ENCODE assay signal across 14 cellular contexts in the genomic region with DNA sequence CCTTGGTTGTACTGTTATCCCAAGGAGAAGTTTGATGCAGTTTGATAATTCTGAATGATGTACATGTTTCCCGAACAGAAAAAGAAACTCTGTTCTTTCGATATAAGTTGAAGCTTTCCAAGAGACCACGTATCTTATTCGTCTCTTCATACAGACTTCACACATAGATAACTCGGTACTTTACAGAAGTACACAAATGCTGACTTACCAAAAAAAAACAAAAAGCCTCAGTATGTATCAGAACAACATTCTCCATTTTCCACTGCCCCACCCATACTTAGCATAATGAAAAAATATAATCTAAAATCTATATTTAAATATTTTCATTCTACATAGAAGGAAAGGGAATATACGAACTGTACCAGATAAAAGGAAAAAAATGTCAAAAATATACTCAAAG. TPM values are rescaled to one million over a fixed set of nuclear protein-coding genes. Genes with fewer than 3 reads are reported as not detected.
DNase-seq lines count a peak whose midpoint lies in the region; ATAC-seq and TF ChIP-seq lines count a peak whose summit lies in the region.
"Had no signal": no experiment of that assay in that cellular context is flagged by ENCODE, and none has a peak within 500 bp of the region (broad histone marks: within the 10 kb centered on the region; RNA-seq: fewer than 3 reads in every experiment).

No MANE protein-coding gene starts in this region.

- no peaks in the 10 kb centered on the region for H3K27me3 ChIP-seq in left ventricle myocardium inferior (ENCODE audit: low read depth)
- no peaks in the 10 kb centered on the region for H3K27me3 ChIP-seq in testis
- no peaks in the 10 kb centered on the region for H3K27me3 ChIP-seq in ascending aorta

- no peak for ATAC-seq in left cardiac atrium
- ATAC-seq in T-cell (replicated peaks in 1 of 4) = no peak

- CTCF ChIA-PET in T-cell (lab: Charles Lee) = no interaction called here

- H3K4me1 Mint-ChIP-seq in T-cell (peaks cover 74 to 79% (median 78%) of the 10 kb centered on the region in 3 donors), immature natural killer cell (peaks cover 64 to 74% of the 10 kb centered on the region in 2 donors)

- WGBS in testis, 2 donors = 36 to 44% methylated on average over 6 of the region's 6 CpGs

- H3K36me3 Mint-ChIP-seq in T-cell (peaks cover 3% of the 10 kb centered on the region), immature natural killer cell (peaks cover 0 to 3% (median 0%) of the 10 kb centered on the region in 3 donors)

- H3K27me3 Mint-ChIP-seq in T-cell (no peaks in the 10 kb centered on the region), immature natural killer cell (ENCODE audit: low read depth in 3 of 3) (peaks cover 7 to 21% (median 21%) of the 10 kb centered on the region in 3 donors)

- peak overlapping the region; percentile 95 for H3K4me3 ChIP-seq in left ventricle myocardium inferior
- no peak overlapping the region for H3K4me3 ChIP-seq in testis
- H3K4me3 ChIP-seq in ascending aorta = no peak overlapping the region

- POLR2A ChIA-PET in T-cell (lab: Charles Lee) = no interaction called here

- no peak overlapping the region for H3K27ac ChIP-seq in left ventricle myocardium inferior (replicated peaks)
- peak overlapping the region; percentile 95 to 96 for H3K27ac ChIP-seq in testis
- no peak overlapping the region for H3K27ac ChIP-seq in ascending aorta
- H3K27ac ChIP-seq: coronary artery had no signal

- no peak for DNase-seq in left ventricle myocardium inferior
- no peak for DNase-seq in left cardiac atrium
- no peak for DNase-seq in T-cell
- no peak for DNase-seq in immature natural killer cell
- DNase-seq in testis = no peak
- no peak for DNase-seq in EL
- no peak for DNase-seq in ascending aorta (ENCODE audit: low spot score in 2 of 2)
- DNase-seq in Kasumi-1 (lab: John Stamatoyannopoulos, UW) = no peak
- DNase-seq: activated effector memory CD4-positive, alpha-beta T cell treated with Interleukin-2 at 50 U/mL for 16 hours; head of caudate nucleus; midbrain; NCI-H1436; stimulated activated CD8-positive, alpha-beta memory T cell treated with anti-CD3 and anti-CD28 coated beads, Interleukin-4, amount 100 ng/mL, for 48 hours had no signal

- H3K9me3 Mint-ChIP-seq in T-cell (no peaks in the 10 kb centered on the region), immature natural killer cell (no peaks in the 10 kb centered on the region)

- peak overlapping the region; percentile 90 to 94 (median 93) for H3K4me3 Mint-ChIP-seq in T-cell
- peak overlapping the region; percentile 57 to 94 (median 93) for H3K4me3 Mint-ChIP-seq in immature natural killer cell

- no peaks in the 10 kb centered on the region for H3K36me3 ChIP-seq in left ventricle myocardium inferior
- H3K36me3 ChIP-seq in testis (ENCODE audit: low read depth, missing control alignments) = no peaks in the 10 kb centered on the region
- no peaks in the 10 kb centered on the region for H3K36me3 ChIP-seq in ascending aorta

- H3K9me3 ChIP-seq in left ventricle myocardium inferior (replicated peaks) (no peaks in the 10 kb centered on the region), testis (no peaks in the 10 kb centered on the region), ascending aorta (no peaks in the 10 kb centered on the region)

- intact Hi-C loops in left ventricle myocardium inferior (cut with micrococcal nuclease) = loop anchor here (10.0 kb wide), 1 partner anchor 122 kb away; the partner anchor contains the start of genes PPCS and ZMYND12
- intact Hi-C loops in left cardiac atrium (cut with DNase I) = loop anchor here in 1 of 2 donors (5.0 to 10.0 kb wide), 3 partner anchors 122 to 352 kb away; partner anchors contain the start of genes PPCS, YBX1 and ZMYND12
- intact Hi-C loops in testis (cut with DNase I; ENCODE audit: low total_unique reads) = no loop called here
- intact Hi-C loops in ascending aorta (cut with DNase I) = loop anchor here (5.0 to 10.0 kb wide), 5 partner anchors 158 to 1662 kb away; partner anchors contain the start of genes C1orf50, CCDC24 and P3H1

- TF ChIP-seq POLR2A in testis (IDR thresholded peaks at IDR 0.05) = no peak

- H3K4me1 ChIP-seq in left ventricle myocardium inferior (peaks cover 86% of the 10 kb centered on the region), testis (peaks cover 19% of the 10 kb centered on the region), ascending aorta (peaks cover 0 to 11% of the 10 kb centered on the region in 2 donors)

- no peak overlapping the region for H3K27ac Mint-ChIP-seq in T-cell
- H3K27ac Mint-ChIP-seq in immature natural killer cell = peak overlapping the region in 3 of 6 donors; percentile 5 to 91 (median 12)

- TF ChIP-seq CTCF in left ventricle myocardium inferior (IDR thresholded peaks at IDR 0.05; ENCODE audit: borderline replicate concordance) = no peak
- TF ChIP-seq CTCF in testis (IDR thresholded peaks at IDR 0.05) = no peak
- TF ChIP-seq CTCF in ascending aorta (IDR thresholded peaks at IDR 0.05) = no peak

RNA-seq across cellular contexts. Expression of gene FOXJ3, which starts 2.2 kb away (rescaled TPM):
- 40.7 TPM for total RNA-seq in left ventricle myocardium inferior
- 10 to 100 TPM; 34.3 to 43.0 TPM for total RNA-seq in left cardiac atrium
- 10 to 100 TPM; 71.4 to 87.7 (median 77.8) TPM for total RNA-seq in T-cell
- polyA plus RNA-seq in immature natural killer cell = 10 to 100 TPM; 16.3 to 32.3 (median 24.5) TPM
- 10 to 100 TPM; 64.4 to 80.1 TPM for total RNA-seq in testis
- 38.9 TPM for polyA plus RNA-seq in testis (ENCODE audit: insufficient read depth, low read depth, low replicate concordance)
- 62.8 TPM for total RNA-seq in ascending aorta

RNA-seq across cellular contexts. Expression of gene RIMKLA, which starts 47.7 kb away (rescaled TPM):
- total RNA-seq in left ventricle myocardium inferior = 10.2 TPM
- 1 to 10 TPM; 6.3 to 7.9 TPM for total RNA-seq in left cardiac atrium
- under 1 TPM in 4 of 5 donors, not detected in 1; 0.06 to 0.35 (median 0.15) TPM for total RNA-seq in T-cell
- polyA plus RNA-seq in immature natural killer cell = 1 to 10 TPM in 1 of 3 donors, under 1 TPM in 2; 0.34 to 1.1 (median 0.58) TPM
- 1 to 10 TPM; 2.4 to 2.6 TPM for total RNA-seq in testis
- polyA plus RNA-seq in testis (ENCODE audit: insufficient read depth, low read depth, low replicate concordance) = 2.2 TPM
- 2.7 TPM for total RNA-seq in ascending aorta

Comparison
In these comparisons a context has a peak if more than half of its experiments do, and no peak if none do; other contexts are left out.
1. H3K27ac ChIP-seq: peak in testis (2 of 2); none in left ventricle myocardium inferior (single experiment) and ascending aorta (0 of 2).